13 cellular contexts compared by ENCODE assay signal in the genomic region with DNA sequence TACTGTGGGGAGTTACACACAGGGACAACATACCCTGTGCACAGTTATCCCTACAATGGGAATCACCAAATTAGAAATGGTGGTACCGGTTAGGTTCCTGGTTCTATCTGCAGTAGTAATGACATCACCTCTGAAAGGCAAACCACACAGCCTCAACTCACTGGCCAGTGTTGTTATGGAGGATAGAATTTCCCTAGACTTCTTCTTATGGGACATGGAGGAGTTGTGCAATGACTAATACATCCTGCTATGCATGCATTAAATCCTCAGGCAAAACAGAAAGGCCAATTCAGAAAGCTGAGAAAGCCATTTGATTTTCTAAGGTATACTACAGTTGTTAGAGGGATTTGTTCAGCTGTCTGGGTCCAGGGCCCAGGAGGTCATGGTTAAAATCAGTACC.
A peak's percentile ranks its signal among the peaks of the same experiment; 100 is the strongest.
DNase-seq lines count a peak whose midpoint lies in the region; FAIRE-seq and TF ChIP-seq lines count a peak whose summit lies in the region.
"Had no signal": no experiment of that assay in that cellular context is flagged by ENCODE, and none has a peak within 500 bp of the region (broad histone marks: within the 10 kb centered on the region; RNA-seq: fewer than 3 reads in every experiment).

No MANE protein-coding gene starts in this region.

- H3K27ac Mint-ChIP-seq in activated T-helper 1 cell treated with anti-CD3 and anti-CD28 coated beads, Interleukin-12 subunit alpha, Interleukin-12 subunit beta, Interleukin-2, Interleukin-4 antibody, amounts not matched to agents 30 ng/mL and 10 ng/mL and 1 ng/mL, durations not matched to agents 14 hours and 24 hours and 36 hours = no peak overlapping the region

- FAIRE-seq in H54 (lab: Jason Lieb, UNC) = peak; percentile 81

- DNase-seq in A172 (ENCODE audit: low spot score) (peak; percentile 44), H54 (ENCODE audit: insufficient read length, low spot score) (no peak), amniotic stem cell (lab: John Stamatoyannopoulos, UW) (peak; percentile 40), glomerular visceral epithelial cell (ENCODE audit: extremely low spot score) (peak; percentile 72), SIG-M5 (lab: John Stamatoyannopoulos, UW) (no peak), NCI-H146 treated with DMSO at 0.1 percent for 48 hours (lab: John Stamatoyannopoulos, UW; ENCODE audit: unreplicated experiment) (no peak)
- no peak for DNase-seq in activated T-helper 1 cell treated with anti-CD3 and anti-CD28 coated beads, Interleukin-12 subunit alpha, Interleukin-12 subunit beta, Interleukin-2, Interleukin-4 antibody, amounts not matched to agents 30 ng/mL and 10 ng/mL and 1 ng/mL, durations not matched to agents 14 hours and 24 hours and 36 hours (ENCODE audit: low spot score)
- DNase-seq in activated CD4-positive, alpha-beta T cell treated with anti-CD3 and anti-CD28 coated beads, Interleukin-2, amount 50 U/mL, for 1 hour = no peak
- DNase-seq: activated CD4-positive, alpha-beta T cell treated with anti-CD3 and anti-CD28 coated beads for 48 hours; cortex of kidney; mesendoderm; NCI-H1092; NCI-H69 had no signal

- no peaks in the 10 kb centered on the region for H3K36me3 Mint-ChIP-seq in activated T-helper 1 cell treated with anti-CD3 and anti-CD28 coated beads, Interleukin-12 subunit alpha, Interleukin-12 subunit beta, Interleukin-2, Interleukin-4 antibody, amounts not matched to agents 30 ng/mL and 10 ng/mL and 1 ng/mL, durations not matched to agents 14 hours and 24 hours and 36 hours (ENCODE audit: low read depth)

- no peak for TF ChIP-seq POLR2A in H54 (IDR thresholded peaks at IDR 0.05; ENCODE audit: low read depth, low read length)

- intact Hi-C loops in activated T-helper 1 cell treated with anti-CD3 and anti-CD28 coated beads, Interleukin-12 subunit alpha, Interleukin-12 subunit beta, Interleukin-2, Interleukin-4 antibody, amounts not matched to agents 30 ng/mL and 10 ng/mL and 1 ng/mL, durations not matched to agents 14 hours and 24 hours and 36 hours (cut with micrococcal nuclease) = no loop called here

- H3K4me1 Mint-ChIP-seq in activated T-helper 1 cell treated with anti-CD3 and anti-CD28 coated beads, Interleukin-12 subunit alpha, Interleukin-12 subunit beta, Interleukin-2, Interleukin-4 antibody, amounts not matched to agents 30 ng/mL and 10 ng/mL and 1 ng/mL, durations not matched to agents 14 hours and 24 hours and 36 hours (ENCODE audit: low read depth) = no peaks in the 10 kb centered on the region

- H3K27me3 Mint-ChIP-seq in activated T-helper 1 cell treated with anti-CD3 and anti-CD28 coated beads, Interleukin-12 subunit alpha, Interleukin-12 subunit beta, Interleukin-2, Interleukin-4 antibody, amounts not matched to agents 30 ng/mL and 10 ng/mL and 1 ng/mL, durations not matched to agents 14 hours and 24 hours and 36 hours (ENCODE audit: insufficient read depth) = no peaks in the 10 kb centered on the region

- H3K9me3 Mint-ChIP-seq in activated T-helper 1 cell treated with anti-CD3 and anti-CD28 coated beads, Interleukin-12 subunit alpha, Interleukin-12 subunit beta, Interleukin-2, Interleukin-4 antibody, amounts not matched to agents 30 ng/mL and 10 ng/mL and 1 ng/mL, durations not matched to agents 14 hours and 24 hours and 36 hours = no peaks in the 10 kb centered on the region

- H3K4me3 Mint-ChIP-seq in activated T-helper 1 cell treated with anti-CD3 and anti-CD28 coated beads, Interleukin-12 subunit alpha, Interleukin-12 subunit beta, Interleukin-2, Interleukin-4 antibody, amounts not matched to agents 30 ng/mL and 10 ng/mL and 1 ng/mL, durations not matched to agents 14 hours and 24 hours and 36 hours = no peak overlapping the region

Comparison
In these comparisons a context has a peak if more than half of its experiments do, and no peak if none do; other contexts are left out.
1. DNase-seq: peak in A172 (single experiment), amniotic stem cell (single experiment) and glomerular visceral epithelial cell (single experiment); none in H54 (single experiment), SIG-M5 (single experiment), activated T-helper 1 cell treated with anti-CD3 and anti-CD28 coated beads, Interleukin-12 subunit alpha, Interleukin-12 subunit beta, Interleukin-2, Interleukin-4 antibody, amounts not matched to agents 30 ng/mL and 10 ng/mL and 1 ng/mL, durations not matched to agents 14 hours and 24 hours and 36 hours (single experiment), NCI-H146 treated with DMSO at 0.1 percent for 48 hours (single experiment) and activated CD4-positive, alpha-beta T cell treated with anti-CD3 and anti-CD28 coated beads, Interleukin-2, amount 50 U/mL, for 1 hour (single experiment).